In the genomic region with DNA sequence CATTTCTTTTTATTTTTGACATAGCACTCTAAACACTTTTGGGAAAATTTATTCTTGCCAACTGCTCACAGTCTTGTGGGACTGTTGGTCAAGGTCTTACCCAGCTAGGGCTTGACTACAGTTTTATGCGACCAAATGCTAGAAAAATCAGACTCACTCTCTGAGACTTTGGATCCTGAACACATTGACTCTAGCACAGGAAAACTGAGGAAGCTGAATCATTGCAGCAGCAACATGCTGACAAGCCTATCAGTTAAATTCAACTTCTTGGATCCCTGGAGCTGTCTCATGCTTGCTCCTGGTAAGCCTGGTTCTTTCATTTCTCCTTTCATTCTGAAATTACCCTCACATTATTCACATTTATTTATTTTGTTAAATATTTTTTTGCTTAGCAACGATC, we compare ENCODE assay signal across 30 cellular contexts.
"Had no signal": no experiment of that assay in that cellular context is flagged by ENCODE, and none has a peak within 500 bp of the region (broad histone marks: within the 10 kb centered on the region; RNA-seq: fewer than 3 reads in every experiment).

No MANE protein-coding gene starts in this region.

- FAIRE-seq: bronchial epithelial cell had no signal

- DNase-seq: activated B cell treated with CpG ODN at 0.5 μM for 24 hours; activated CD4-positive, alpha-beta T cell treated with anti-CD3 and anti-CD28 coated beads for 48 hours; activated CD4-positive, alpha-beta T cell treated with anti-CD3 and anti-CD28 coated beads, Interleukin-2, amount 50 U/mL, for 1 hour; activated CD4-positive, alpha-beta T cell treated with anti-CD3 and anti-CD28 coated beads, Interleukin-2, amount 50 U/mL, for 48 hours; activated CD8-positive, alpha-beta memory T cell treated with anti-CD3 and anti-CD28 coated beads for 24 hours; activated CD8-positive, alpha-beta T cell treated with anti-CD3 and anti-CD28 coated beads for 36 hours; activated effector memory CD4-positive, alpha-beta T cell treated with Interleukin-2 at 50 U/mL for 16 hours; activated gamma-delta T cell treated with Interleukin-2 at 50 U/mL for 16 hours; activated naive CD4-positive, alpha-beta T cell treated with anti-CD3 and anti-CD28 coated beads, Interleukin-2, amount 50 U/mL, for 16 hours; activated naive CD4-positive, alpha-beta T cell treated with Interleukin-2 at 50 U/mL for 16 hours; activated T-cell treated with anti-CD3 and anti-CD28 coated beads, Interleukin-2, amount 50 U/mL, for 4 hours; amniotic stem cell; anterior cingulate cortex; brain microvascular endothelial cell; dorsolateral prefrontal cortex; effector memory CD4-positive, alpha-beta T cell; endodermal cell; erythroblast; foreskin keratinocyte; gastrocnemius medialis; glutamatergic neuron; heart left ventricle; T-helper 17 cell; T1000; WERI-Rb-1 had no signal

- H3K27ac ChIP-seq: brain microvascular endothelial cell, coronary artery, dorsolateral prefrontal cortex, esophagus muscularis mucosa, foreskin keratinocyte, gastrocnemius medialis, heart left ventricle, WERI-Rb-1 had no signal

- H3K9me3 ChIP-seq: esophagus muscularis mucosa, gastrocnemius medialis, heart left ventricle had no signal

- H3K4me3 ChIP-seq: coronary artery, dorsolateral prefrontal cortex, esophagus muscularis mucosa, gastrocnemius medialis, heart left ventricle had no signal

- ATAC-seq: activated CD4-positive, CD25-positive, alpha-beta regulatory T cell treated with anti-CD3 and anti-CD28 coated beads, Interleukin-2, amount 50 U/mL, for 24 hours; activated CD8-positive, alpha-beta T cell treated with anti-CD3 and anti-CD28 coated beads for 36 hours; activated T-cell treated with anti-CD3 and anti-CD28 coated beads, Interleukin-2, amount 50 U/mL, for 4 hours; activated T-helper 17 cell treated with anti-CD3 and anti-CD28 coated beads, Interleukin-2, amount 50 U/mL, for 72 hours; foreskin keratinocyte; gastrocnemius medialis; heart left ventricle; T-helper 17 cell had no signal

- H3K4me1 ChIP-seq: esophagus muscularis mucosa, foreskin keratinocyte, gastrocnemius medialis, heart left ventricle had no signal

- H3K27me3 ChIP-seq: brain microvascular endothelial cell, esophagus muscularis mucosa, foreskin keratinocyte, gastrocnemius medialis, heart left ventricle had no signal

- H3K36me3 ChIP-seq: brain microvascular endothelial cell, esophagus muscularis mucosa, gastrocnemius medialis, heart left ventricle, WERI-Rb-1 had no signal
